In genomic region chr19:19061491-19061890, GRCh38 we compare ENCODE assay signal across 13 cellular contexts. TPM values are rescaled to one million over a fixed set of nuclear protein-coding genes. Genes with fewer than 3 reads are reported as not detected.
A peak's percentile ranks its signal among the peaks of the same experiment; 100 is the strongest.
DNase-seq lines count a peak whose midpoint lies in the region; ATAC-seq, FAIRE-seq and TF ChIP-seq lines count a peak whose summit lies in the region.
"Had no signal": no experiment of that assay in that cellular context is flagged by ENCODE, and none has a peak within 500 bp of the region (broad histone marks: within the 10 kb centered on the region; RNA-seq: fewer than 3 reads in every experiment).

No MANE protein-coding gene starts in this region.

- no peaks in the 10 kb centered on the region for H4K20me1 ChIP-seq in K562 (replicated peaks; ENCODE audit: control insufficient read depth, insufficient read depth, low read length)

- ATAC-seq in K562 (no peak), right lobe of liver (peak in 1 of 4 donors; percentile 1), HG02678 (IDR thresholded peaks at IDR 0.05; ENCODE audit: unreplicated experiment) (no peak), GM21619 (IDR thresholded peaks at IDR 0.05; ENCODE audit: unreplicated experiment) (no peak)
- ATAC-seq: activated T-helper 17 cell treated with anti-CD3 and anti-CD28 coated beads, Interleukin-2, amount 50 U/mL, for 72 hours; CD8-positive, alpha-beta T cell had no signal

- in situ Hi-C loops in K562 (cut with MboI), result no loop called here

- H3K4me3 ChIP-seq in K562 (no peak overlapping the region), right lobe of liver (no peak overlapping the region), thymus (ENCODE audit: low read length) (no peak overlapping the region), sigmoid colon (no peak overlapping the region)

- peak overlapping the region; percentile 95 for H3K4me2 ChIP-seq in K562 (ENCODE audit: insufficient read depth, low read length)

- CTCF ChIA-PET in K562 (lab: Yijun Ruan, JAX; ENCODE audit: low intra/inter-chr PET ratio), result interaction anchor here (1.5 kb wide), 1 partner anchor 78 kb away, joined by 3 read pairs; no protein-coding TSS in a partner anchor

- BruUV-seq in K562 (replicated peaks; lab: Mats Ljungman, UMichigan), result no TSS peak

- TF ChIP-seq POLR2A in K562 (conservative IDR thresholded peaks at IDR 0.05) (no peak), right lobe of liver (IDR thresholded peaks at IDR 0.05) (no peak), sigmoid colon (IDR thresholded peaks at IDR 0.05) (no peak)

- H3K27me3 ChIP-seq in K562 (ENCODE audit: control insufficient read depth in 2 of 2, insufficient read depth in 2 of 2, low read length in 2 of 2) (no peaks in the 10 kb centered on the region; a peak in 1 of 5 replicates), right lobe of liver (no peaks in the 10 kb centered on the region), thymus (ENCODE audit: control insufficient read depth, insufficient read depth) (no peaks in the 10 kb centered on the region), sigmoid colon (no peaks in the 10 kb centered on the region)

- 49% methylated on average over 8 of the region's 8 CpGs for WGBS in K562 (ENCODE audit: insufficient coverage, low coverage, missing lambda C conversion rate)
- WGBS in right lobe of liver (ENCODE audit: insufficient coverage, low coverage, low lambda C conversion rate, missing lambda C conversion rate), result no CpG with 5 or more reads among the region's 8 CpGs
- WGBS in thymus, result 99% methylated on average over 8 of the region's 8 CpGs
- 48 to 80% methylated on average over 8 of the region's 8 CpGs for WGBS in sigmoid colon, 2 donors

- H3K9me3 ChIP-seq in K562 (replicated peaks; ENCODE audit: control insufficient read depth, insufficient read depth, low read depth, low read length), result no peaks in the 10 kb centered on the region
- H3K9me3 ChIP-seq in right lobe of liver, result no peaks in the 10 kb centered on the region
- no peaks in the 10 kb centered on the region for H3K9me3 ChIP-seq in thymus (ENCODE audit: control insufficient read depth)
- H3K9me3 ChIP-seq in sigmoid colon, result no peaks in the 10 kb centered on the region

- peaks cover 3% of the 10 kb centered on the region for H3K9me1 ChIP-seq in K562 (ENCODE audit: control insufficient read depth, insufficient read depth, low read length)

- TF ChIP-seq EP300 in K562 (IDR thresholded peaks at IDR 0.05; ENCODE audit: low read length) (no peak), sigmoid colon (IDR thresholded peaks at IDR 0.05) (no peak)

- H3K79me2 ChIP-seq in K562 (ENCODE audit: control insufficient read depth, insufficient read depth, low read length), result peaks cover 60% of the 10 kb centered on the region

- H2AFZ ChIP-seq in K562 (ENCODE audit: low read depth, low read length), result no peak overlapping the region

- TF ChIP-seq RAD21 in K562 (CRISPR knock-in tag; conservative IDR thresholded peaks at IDR 0.05 in 1 of 2, IDR thresholded peaks at IDR 0.05 in 1 of 2), result no peak

- DNase-seq in DMS 273 (lab: John Stamatoyannopoulos, UW; ENCODE audit: unreplicated experiment), result peak; percentile 35
- DNase-seq in DMS 273 treated with DMSO at 0.1 percent for 48 hours (lab: John Stamatoyannopoulos, UW), result no peak
- DNase-seq in K562 (ENCODE audit: extremely low read depth in 1 of 4, low spot score in 3 of 4), result no peak
- peak in 1 of 3 donors; percentile 41 for DNase-seq in right lobe of liver
- no peak for DNase-seq in sigmoid colon
- DNase-seq: 8988T; activated CD4-positive, alpha-beta T cell treated with anti-CD3 and anti-CD28 coated beads, Interleukin-2, amount 50 U/mL, for 1 hour; CD8-positive, alpha-beta T cell; NCI-H526 treated with DMSO at 0.1 percent for 48 hours had no signal

- peak overlapping the region; percentile 89 for H3K27ac ChIP-seq in K562 (ENCODE audit: extremely low read depth, low read depth, low read length)
- H3K27ac ChIP-seq in right lobe of liver, result peak overlapping the region in 2 of 3 donors; percentile 10 to 64
- H3K27ac ChIP-seq in thymus (ENCODE audit: low read depth), result peak overlapping the region; percentile 37
- no peak overlapping the region for H3K27ac ChIP-seq in sigmoid colon

- H3K4me1 ChIP-seq in K562 (replicated peaks in 1 of 2; ENCODE audit: control insufficient read depth in 2 of 2, insufficient read depth in 2 of 2, low read length in 2 of 2), result peaks cover 54 to 88% of the 10 kb centered on the region in 2 experiments
- peaks cover 0 to 68% (median 15%) of the 10 kb centered on the region in 4 donors for H3K4me1 ChIP-seq in right lobe of liver
- no peaks in the 10 kb centered on the region for H3K4me1 ChIP-seq in thymus (ENCODE audit: control insufficient read depth, insufficient read depth, low read length)
- H3K4me1 ChIP-seq in sigmoid colon, result peaks cover 0 to 28% (median 21%) of the 10 kb centered on the region in 4 donors

- POLR2A ChIA-PET in K562 (lab: Yijun Ruan, JAX), result interaction anchor here (0.8 to 1.7 kb wide), 3 partner anchors 54 to 74 kb away, joined by 3 to 4 read pairs (median 3); no protein-coding TSS in a partner anchor

- H3K9ac ChIP-seq in K562 (ENCODE audit: insufficient read depth in 1 of 2, low read depth in 2 of 2, low read length in 2 of 2), result peak overlapping the region; percentile 84 to 88

- no peak for FAIRE-seq in K562 (lab: Jason Lieb, UNC)

- no peak for TF ChIP-seq CTCF in K562 (IDR thresholded peaks at IDR 0.05 in 2 of 3, conservative IDR thresholded peaks at IDR 0.05 in 1 of 3; ENCODE audit: insufficient read depth in 2 of 3, low read depth in 1 of 3, low read length in 3 of 3)
- TF ChIP-seq CTCF in right lobe of liver (IDR thresholded peaks at IDR 0.05), result no peak
- no peak for TF ChIP-seq CTCF in sigmoid colon (IDR thresholded peaks at IDR 0.05)

- peaks cover 43% of the 10 kb centered on the region for H3K36me3 ChIP-seq in K562 (ENCODE audit: control insufficient read depth, insufficient read depth, low read length)
- peaks cover 0 to 4% (median 0%) of the 10 kb centered on the region in 4 donors for H3K36me3 ChIP-seq in right lobe of liver
- peaks cover 31% of the 10 kb centered on the region for H3K36me3 ChIP-seq in thymus (ENCODE audit: control insufficient read depth, insufficient read depth)
- peaks cover 0 to 19% (median 6%) of the 10 kb centered on the region in 4 donors for H3K36me3 ChIP-seq in sigmoid colon

- intact Hi-C loops in K562 (cut with micrococcal nuclease), result loop anchor here (2.0 kb wide), 1 partner anchor 51 kb away; no protein-coding TSS in a partner anchor
- intact Hi-C loops in right lobe of liver (cut with DNase I), result no loop called here
- intact Hi-C loops in sigmoid colon (cut with DNase I), result loop anchor here (5.0 to 10.0 kb wide), 2 partner anchors 131 to 603 kb away; partner anchors contain the start of genes ATP13A1, BORCS8, RFXANK and ZNF101

RNA-seq across cellular contexts. Expression of gene SLC25A42, which starts 2.3 kb away (rescaled TPM):
- 32.0 and 85.4 TPM in 2 replicates for total RNA-seq in K562 (2011; cell fraction: chromatin; rRNA removed; ENCODE audit: low replicate concordance)
- 50.1 and 57.7 TPM in 2 replicates for total RNA-seq in K562 (2011; cell fraction: nucleolus; rRNA removed)
- 45.2 and 57.4 TPM in 2 replicates for total RNA-seq in K562 (2011; cell fraction: nucleoplasm; rRNA removed)
- total RNA-seq in K562 (2014; rRNA removed) (14.1 and 15.1 TPM in 2 replicates), K562 (2014; rRNA removed; fragmentation: Illumina TruSeq; extraction: Trizol) (7.9 and 10.5 TPM in 2 replicates), K562 (2015; rRNA removed; fragmentation: Illumina TruSeq; extraction: Trizol) (8.7 and 9.9 TPM in 2 replicates), K562 (2021) (30.2 and 32.2 TPM in 2 replicates), right lobe of liver (10 to 100 TPM; 20.7 to 80.7 (median 69.7) TPM), sigmoid colon (1 to 10 TPM; 6.3 to 8.2 (median 7.3) TPM)
- polyA plus RNA-seq in K562 (2011; rRNA removed) (17.0 and 19.4 TPM in 2 replicates), K562 (2014; fragmentation: Illumina TruSeq; extraction: Trizol) (16.4 and 23.3 TPM in 2 replicates), K562 (2014; fragmentation: Nextera tagmentation; extraction: Ambion mirVana) (1 to 10 TPM in 1 of 2 experiments, under 1 TPM in 1; 0.59 to 2.0 TPM), K562 (2014; rRNA removed) (24.7 and 25.5 TPM in 2 replicates), thymus (10.9 TPM), sigmoid colon (1 to 10 TPM; 2.4 to 9.5 (median 9.0) TPM)
- 21.5 and 36.4 TPM in 2 replicates for polyA plus RNA-seq in K562 (2011; cell fraction: cytosol; rRNA removed)
- 66.0 and 91.7 TPM in 2 replicates for polyA plus RNA-seq in K562 (2011; cell fraction: nucleus; rRNA removed)
- polyA plus RNA-seq in K562 (2012), result 17.8 and 23.7 TPM in 2 replicates
- polyA minus RNA-seq in K562 (2011; rRNA and poly(A)+ RNA removed), result 6.5 and 10.2 TPM in 2 replicates
- polyA minus RNA-seq in K562 (2011; cell fraction: cytosol; rRNA and poly(A)+ RNA removed), result 11.4 and 14.1 TPM in 2 replicates
- 13.1 and 13.3 TPM in 2 replicates for polyA minus RNA-seq in K562 (2011; cell fraction: nucleus; rRNA and poly(A)+ RNA removed)

RNA-seq across cellular contexts. Expression of gene ARMC6, which starts 28.1 kb away (rescaled TPM):
- 30.4 and 88.7 TPM in 2 replicates for total RNA-seq in K562 (2011; cell fraction: chromatin; rRNA removed; ENCODE audit: low replicate concordance)
- 63.9 and 75.1 TPM in 2 replicates for total RNA-seq in K562 (2011; cell fraction: nucleolus; rRNA removed)
- 40.5 and 41.2 TPM in 2 replicates for total RNA-seq in K562 (2011; cell fraction: nucleoplasm; rRNA removed)
- 93.4 and 116 TPM in 2 replicates for total RNA-seq in K562 (2014; rRNA removed)
- total RNA-seq in K562 (2014; rRNA removed; fragmentation: Illumina TruSeq; extraction: Trizol), result 25.9 and 40.9 TPM in 2 replicates
- 62.3 and 63.9 TPM in 2 replicates for total RNA-seq in K562 (2015; rRNA removed; fragmentation: Illumina TruSeq; extraction: Trizol)
- total RNA-seq in K562 (2021), result 69.2 and 73.4 TPM in 2 replicates
- 38.1 and 47.1 TPM in 2 replicates for polyA plus RNA-seq in K562 (2011; rRNA removed)
- 48.2 and 88.3 TPM in 2 replicates for polyA plus RNA-seq in K562 (2011; cell fraction: cytosol; rRNA removed)
- polyA plus RNA-seq in K562 (2011; cell fraction: nucleus; rRNA removed), result 48.6 and 65.2 TPM in 2 replicates
- 53.4 and 54.5 TPM in 2 replicates for polyA plus RNA-seq in K562 (2012)
- polyA plus RNA-seq in K562 (2014; fragmentation: Illumina TruSeq; extraction: Trizol), result 63.6 and 75.5 TPM in 2 replicates
- polyA plus RNA-seq in K562 (2014; fragmentation: Nextera tagmentation; extraction: Ambion mirVana), result 1 to 10 TPM; 2.1 to 5.4 TPM
- 65.4 and 76.3 TPM in 2 replicates for polyA plus RNA-seq in K562 (2014; rRNA removed)
- polyA minus RNA-seq in K562 (2011; rRNA and poly(A)+ RNA removed), result 23.4 and 39.5 TPM in 2 replicates
- polyA minus RNA-seq in K562 (2011; cell fraction: cytosol; rRNA and poly(A)+ RNA removed), result 50.9 and 61.3 TPM in 2 replicates
- 25.5 and 25.7 TPM in 2 replicates for polyA minus RNA-seq in K562 (2011; cell fraction: nucleus; rRNA and poly(A)+ RNA removed)
- 10 to 100 TPM; 19.3 to 64.8 (median 41.4) TPM for total RNA-seq in right lobe of liver
- polyA plus RNA-seq in thymus, result 32.6 TPM
- 10 to 100 TPM; 11.4 to 21.7 (median 13.5) TPM for total RNA-seq in sigmoid colon
- 10 to 100 TPM; 15.6 to 23.5 (median 20.3) TPM for polyA plus RNA-seq in sigmoid colon

RNA-seq across cellular contexts. Expression of gene SUGP2, which starts 28.2 kb away (rescaled TPM):
- total RNA-seq in K562 (2011; cell fraction: chromatin; rRNA removed; ENCODE audit: low replicate concordance), result 383 and 414 TPM in 2 replicates
- total RNA-seq in K562 (2011; cell fraction: nucleolus; rRNA removed), result 210 and 215 TPM in 2 replicates
- total RNA-seq in K562 (2011; cell fraction: nucleoplasm; rRNA removed), result 214 and 219 TPM in 2 replicates
- 50.6 and 61.7 TPM in 2 replicates for total RNA-seq in K562 (2014; rRNA removed)
- total RNA-seq in K562 (2014; rRNA removed; fragmentation: Illumina TruSeq; extraction: Trizol), result 63.1 and 70.8 TPM in 2 replicates
- 60.5 and 61.8 TPM in 2 replicates for total RNA-seq in K562 (2015; rRNA removed; fragmentation: Illumina TruSeq; extraction: Trizol)
- 96.4 and 97.5 TPM in 2 replicates for total RNA-seq in K562 (2021)
- 101 and 135 TPM in 2 replicates for polyA plus RNA-seq in K562 (2011; rRNA removed)
- 49.7 and 83.6 TPM in 2 replicates for polyA plus RNA-seq in K562 (2011; cell fraction: cytosol; rRNA removed)
- 318 and 368 TPM in 2 replicates for polyA plus RNA-seq in K562 (2011; cell fraction: nucleus; rRNA removed)
- polyA plus RNA-seq in K562 (2012), result 73.8 and 103 TPM in 2 replicates
- polyA plus RNA-seq in K562 (2014; fragmentation: Illumina TruSeq; extraction: Trizol), result 82.8 and 89.9 TPM in 2 replicates
- polyA plus RNA-seq in K562 (2014; fragmentation: Nextera tagmentation; extraction: Ambion mirVana), result 10 to 100 TPM; 13.1 to 22.6 TPM
- polyA plus RNA-seq in K562 (2014; rRNA removed), result 93.0 and 120 TPM in 2 replicates
- polyA minus RNA-seq in K562 (2011; rRNA and poly(A)+ RNA removed), result 58.5 and 77.2 TPM in 2 replicates
- polyA minus RNA-seq in K562 (2011; cell fraction: cytosol; rRNA and poly(A)+ RNA removed), result 32.1 and 32.5 TPM in 2 replicates
- polyA minus RNA-seq in K562 (2011; cell fraction: nucleus; rRNA and poly(A)+ RNA removed), result 80.9 and 135 TPM in 2 replicates
- 10 to 100 TPM; 17.4 to 36.4 (median 30.0) TPM for total RNA-seq in right lobe of liver
- polyA plus RNA-seq in thymus, result 129 TPM
- total RNA-seq in sigmoid colon, result 10 to 100 TPM; 25.0 to 82.3 (median 33.2) TPM
- 10 to 100 TPM in 1 of 3 donors, 1 to 10 TPM in 2; 7.8 to 45.8 (median 9.0) TPM for polyA plus RNA-seq in sigmoid colon

Comparison
In these comparisons a context has a peak if more than half of its experiments do, and no peak if none do; other contexts are left out.
1. H3K27ac ChIP-seq: peak in K562 (single experiment), right lobe of liver (2 of 3) and thymus (single experiment); none in sigmoid colon (0 of 4).
2. intact Hi-C loops: an anchor here in K562 (2.0 kb wide) and sigmoid colon (5.0 to 10.0 kb wide); none called in right lobe of liver.